In genomic region chr9:137459147-137459600, GRCh38 we compare ENCODE assay signal across 1 cellular context.
A peak's percentile ranks its signal among the peaks of the same experiment; 100 is the strongest.
TF ChIP-seq lines count a peak whose summit lies in the region.

Gene NSMF, minus strand, starts transcription at chr9:137459334. Its CDS starts 232 bp downstream, at chr9:137459102.

TF ChIP-seq in K562, 482 proteins besides CTCF, POLR2A, EP300 and RAD21 (continued from another document and continues in another):
- TF ChIP-seq IFI16 (CRISPR knock-in tag; IDR thresholded peaks at IDR 0.05) (no peak), ZNF445 (CRISPR knock-in tag; IDR thresholded peaks at IDR 0.05; ENCODE audit: low read depth) (no peak), KDM2B (CRISPR knock-in tag; IDR thresholded peaks at IDR 0.05) (no peak), ZNF239 (CRISPR knock-in tag; IDR thresholded peaks at IDR 0.05) (no peak), LCOR (CRISPR knock-in tag; IDR thresholded peaks at IDR 0.05) (no peak), ZNF318 (IDR thresholded peaks at IDR 0.05; ENCODE audit: borderline replicate concordance in 1 of 2, low read depth in 1 of 2) (no peak), FOXA1 (IDR thresholded peaks at IDR 0.05; ENCODE audit: borderline replicate concordance) (no peak), DMBX1 (CRISPR knock-in tag; IDR thresholded peaks at IDR 0.05; ENCODE audit: borderline replicate concordance) (no peak), ZBTB7A (IDR thresholded peaks at IDR 0.05; ENCODE audit: borderline replicate concordance, control insufficient read depth, low read depth, low read length) (peak; percentile 6; the same call in 1 of the 2 replicates), CTBP1 (IDR thresholded peaks at IDR 0.05; ENCODE audit: borderline replicate concordance) (peak; percentile 52; the same call in 1 of the 2 replicates), JUND (IDR thresholded peaks at IDR 0.05; ENCODE audit: borderline replicate concordance, low read depth, low read length) (peak; percentile 70), JUND (tag; IDR thresholded peaks at IDR 0.05; ENCODE audit: borderline replicate concordance, low read depth, low read length) (no peak; the same call in 2 of the 3 replicates), TARDBP (IDR thresholded peaks at IDR 0.05) (no peak), PBX2 (CRISPR knock-in tag; IDR thresholded peaks at IDR 0.05; ENCODE audit: low read depth) (no peak), PBX2 (tag; conservative IDR thresholded peaks at IDR 0.05; ENCODE audit: low read depth) (no peak), ILK (tag; IDR thresholded peaks at IDR 0.05; ENCODE audit: borderline replicate concordance, low read depth) (no peak), MTF1 (CRISPR knock-in tag; IDR thresholded peaks at IDR 0.05; ENCODE audit: borderline replicate concordance) (no peak), TFAP4 (CRISPR knock-in tag; IDR thresholded peaks at IDR 0.05; ENCODE audit: borderline replicate concordance) (no peak; the same call in 1 of the 2 replicates), ZNF311 (CRISPR knock-in tag; IDR thresholded peaks at IDR 0.05) (no peak), ETS1 (conservative IDR thresholded peaks at IDR 0.05; ENCODE audit: control insufficient read depth, low read depth, low read length) (0 out of 2 replicates have a peak, but pooled peaks have one; percentile 35), ZNF707 (CRISPR knock-in tag; conservative IDR thresholded peaks at IDR 0.05) (no peak), DPF2 (IDR thresholded peaks at IDR 0.05) (no peak), SFPQ (IDR thresholded peaks at IDR 0.05; ENCODE audit: low read depth, low read length) (no peak), U2AF2 (optimal IDR thresholded peaks at IDR 0.05; ENCODE audit: low read depth, low read length) (no peak), ZNF512 (tag; IDR thresholded peaks at IDR 0.05) (no peak), ASH1L (IDR thresholded peaks at IDR 0.05; ENCODE audit: borderline replicate concordance, low read depth, partially characterized antibody) (no peak), ZNF224 (CRISPR knock-in tag; IDR thresholded peaks at IDR 0.05) (no peak), ZSCAN29 (IDR thresholded peaks at IDR 0.05) (no peak), HSF4 (CRISPR knock-in tag; IDR thresholded peaks at IDR 0.05; ENCODE audit: borderline replicate concordance) (no peak), ESRRA (IDR thresholded peaks at IDR 0.05; ENCODE audit: borderline replicate concordance, low read depth) (no peak), ZNF232 (CRISPR knock-in tag; IDR thresholded peaks at IDR 0.05) (no peak), ZNF511 (CRISPR knock-in tag; IDR thresholded peaks at IDR 0.05) (no peak), EGR1 (conservative IDR thresholded peaks at IDR 0.05) (no peak), HMGN3 (IDR thresholded peaks at IDR 0.05; ENCODE audit: borderline replicate concordance, extremely low read depth, insufficient read length, low read depth, low read length) (peak; percentile 46), PHF21A (IDR thresholded peaks at IDR 0.05; ENCODE audit: borderline replicate concordance, low read depth) (no peak), L3MBTL2 (IDR thresholded peaks at IDR 0.05) (peak; percentile 50; the same call in 1 of the 2 replicates), CREB3L1 (IDR thresholded peaks at IDR 0.05; ENCODE audit: borderline replicate concordance, low read depth) (no peak), ZBTB5 (IDR thresholded peaks at IDR 0.05) (no peak), HEY1 (CRISPR knock-in tag; IDR thresholded peaks at IDR 0.05; ENCODE audit: borderline replicate concordance) (no peak), JUN (IDR thresholded peaks at IDR 0.05; ENCODE audit: borderline replicate concordance, low read depth, low read length) (no peak), JUN (CRISPR knock-in tag; IDR thresholded peaks at IDR 0.05; ENCODE audit: borderline replicate concordance) (no peak)
